Comparison of ENCODE assay signal across 12 cellular contexts in genomic region chr7:148856891-148857290, GRCh38. TPM values are rescaled to one million over a fixed set of nuclear protein-coding genes. Genes with fewer than 3 reads are reported as not detected.
DNase-seq lines count a peak whose midpoint lies in the region; ATAC-seq, FAIRE-seq and TF ChIP-seq lines count a peak whose summit lies in the region.
"Had no signal": no experiment of that assay in that cellular context is flagged by ENCODE, and none has a peak within 500 bp of the region (broad histone marks: within the 10 kb centered on the region; RNA-seq: fewer than 3 reads in every experiment).

No MANE protein-coding gene starts in this region.

- CTCF ChIA-PET in GM10248 (lab: Yijun Ruan, JAX) = interaction anchor here (0.7 to 4.5 kb wide), 25 partner anchors 8 to 136 kb away, joined by 3 to 32 read pairs (median 5); no protein-coding TSS in a partner anchor

- TF ChIP-seq CTCF in GM10248 (IDR thresholded peaks at IDR 0.05; ENCODE audit: control extremely low read depth, extremely low read depth, low read depth, missing control alignments) (no peak), GM20000 (IDR thresholded peaks at IDR 0.05; ENCODE audit: extremely low read depth, missing control alignments) (no peak), fibroblast of pulmonary artery (IDR thresholded peaks at IDR 0.05; ENCODE audit: low read length, missing control alignments) (no peak)

- H3K4me3 ChIP-seq in fibroblast of pulmonary artery (replicated peaks; ENCODE audit: low read depth, low read length) = no peak overlapping the region
- H3K4me3 ChIP-seq: smooth muscle cell had no signal

- POLR2A ChIA-PET in GM10248 (lab: Yijun Ruan, JAX) = no interaction called here

- peak; percentile 25 for DNase-seq in GM10248 (ENCODE audit: extremely low spot score)
- peak; percentile 32 for DNase-seq in GM20000 (ENCODE audit: low spot score)
- DNase-seq in RPMI7951 (ENCODE audit: low read depth) = peak; percentile 15
- DNase-seq in fibroblast of pulmonary artery (ENCODE audit: low read depth) = peak; percentile 16
- DNase-seq in GM12892 (ENCODE audit: insufficient read length) = no peak
- DNase-seq in NCI-H1048 (lab: John Stamatoyannopoulos, UW) = no peak
- no peak for DNase-seq in NCI-H748 (lab: John Stamatoyannopoulos, UW; ENCODE audit: unreplicated experiment)
- DNase-seq: activated naive CD8-positive, alpha-beta T cell treated with anti-CD3 and anti-CD28 coated beads, Interleukin-2, amount 10 ng/mL, durations not matched to agents 7 days and 5 days; NCI-H1694 had no signal

- no peak for TF ChIP-seq POLR2A in GM12892 (IDR thresholded peaks at IDR 0.05; ENCODE audit: low read depth, low read length)

- no peak for FAIRE-seq in GM12892 (lab: Jason Lieb, UNC)
- FAIRE-seq: TTC549 had no signal

- ATAC-seq in GM19452 (IDR thresholded peaks at IDR 0.05; ENCODE audit: unreplicated experiment) = no peak

RNA-seq across cellular contexts. Expression of gene EZH2, which starts 27.2 kb away (rescaled TPM):
- 23.4 and 28.5 TPM in 2 replicates for total RNA-seq in RPMI7951 (2014; rRNA removed; shearing (Covaris generic))
- 49.0 TPM for polyA plus RNA-seq in GM12892 (2012; ENCODE audit: missing spikeins)

Comparison
In these comparisons a context has a peak if more than half of its experiments do, and no peak if none do; other contexts are left out.
1. DNase-seq: peak in GM10248 (single experiment), GM20000 (single experiment), RPMI7951 (single experiment) and fibroblast of pulmonary artery (single experiment); none in GM12892 (single experiment), NCI-H1048 (single experiment) and NCI-H748 (single experiment).